Comparison of ENCODE assay signal across 12 cellular contexts in genomic region chr9:899440-900184, GRCh38. TPM values are rescaled to one million over a fixed set of nuclear protein-coding genes. Genes with fewer than 3 reads are reported as not detected.
DNase-seq lines count a peak whose midpoint lies in the region; ATAC-seq, FAIRE-seq and TF ChIP-seq lines count a peak whose summit lies in the region.
"Had no signal": no experiment of that assay in that cellular context is flagged by ENCODE, and none has a peak within 500 bp of the region (broad histone marks: within the 10 kb centered on the region; RNA-seq: fewer than 3 reads in every experiment).

No MANE protein-coding gene starts in this region.

- H3K9ac ChIP-seq in HepG2 (ENCODE audit: insufficient read depth, low read depth, low read length): no peak overlapping the region
- H3K9ac ChIP-seq: KMS-11 had no signal

- H3K27ac ChIP-seq in right lobe of liver (no peak overlapping the region), HepG2 (ENCODE audit: extremely low read length, insufficient read depth, low read length) (no peak overlapping the region)
- H3K27ac ChIP-seq: KMS-11 had no signal

- no peak for TF ChIP-seq EP300 in HepG2 (IDR thresholded peaks at IDR 0.05; ENCODE audit: low read depth in 2 of 2, low read length in 2 of 2)
- no peak for TF ChIP-seq EP300 in HepG2 (CRISPR knock-in tag; IDR thresholded peaks at IDR 0.05; ENCODE audit: borderline replicate concordance)

- H2AFZ ChIP-seq in HepG2 (ENCODE audit: low read length): no peak overlapping the region

- WGBS in right lobe of liver (ENCODE audit: insufficient coverage, low coverage, low lambda C conversion rate, missing lambda C conversion rate): 31% methylated on average over 12 of the region's 12 CpGs
- WGBS in HepG2 (ENCODE audit: low lambda C conversion rate): 21% methylated on average over 12 of the region's 12 CpGs

- H3K9me3 ChIP-seq in right lobe of liver (no peaks in the 10 kb centered on the region), HepG2 (ENCODE audit: low read length) (no peaks in the 10 kb centered on the region)

- no peak for DNase-seq in right lobe of liver
- DNase-seq in HepG2 (ENCODE audit: low spot score): no peak
- peak; percentile 60 for DNase-seq in NCI-H748 (lab: John Stamatoyannopoulos, UW; ENCODE audit: unreplicated experiment)
- DNase-seq in hippocampal formation (lab: John Stamatoyannopoulos, UW): peak; percentile 2 to 25
- DNase-seq in NCI-H345 treated with DMSO at 0.1 percent for 48 hours (lab: John Stamatoyannopoulos, UW; ENCODE audit: unreplicated experiment): no peak
- DNase-seq in NCI-H2227 (lab: John Stamatoyannopoulos, UW; ENCODE audit: unreplicated experiment): no peak
- no peak for DNase-seq in NCI-H146 treated with DMSO at 0.1 percent for 48 hours (lab: John Stamatoyannopoulos, UW; ENCODE audit: unreplicated experiment)
- DNase-seq: erythroblast, HCEC 1CT had no signal

- no peaks in the 10 kb centered on the region for H3K36me3 ChIP-seq in right lobe of liver
- H3K36me3 ChIP-seq in HepG2 (replicated peaks in 1 of 2; ENCODE audit: control insufficient read depth in 1 of 2, insufficient read depth in 2 of 2, low read length in 2 of 2): no peaks in the 10 kb centered on the region

- H3K27me3 ChIP-seq in right lobe of liver (no peaks in the 10 kb centered on the region), HepG2 (ENCODE audit: control insufficient read depth in 1 of 2, insufficient read depth in 2 of 2, low read length in 2 of 2) (peaks cover 0 to 8% of the 10 kb centered on the region in 2 experiments; a peak in 3 of 5 replicates)

- BruUV-seq in HepG2 (replicated peaks; lab: Mats Ljungman, UMichigan): no TSS peak

- no peak for FAIRE-seq in HepG2 (lab: Jason Lieb, UNC)

- H3K4me3 ChIP-seq in right lobe of liver (no peak overlapping the region), HepG2 (replicated peaks in 1 of 3; ENCODE audit: insufficient read depth in 1 of 3, low read depth in 2 of 3, low read length in 3 of 3) (no peak overlapping the region)

- H4K20me1 ChIP-seq in HepG2 (ENCODE audit: insufficient read depth, low read length): no peaks in the 10 kb centered on the region

- no peak overlapping the region for H3K4me2 ChIP-seq in HepG2 (ENCODE audit: low read depth, low read length)
- H3K4me2 ChIP-seq: KMS-11 had no signal

- POLR2A ChIA-PET in HepG2 (lab: Yijun Ruan, JAX): no interaction called here

- intact Hi-C loops in right lobe of liver (cut with DNase I): no loop called here
- intact Hi-C loops in HepG2 (cut with micrococcal nuclease; ENCODE audit: unreplicated experiment): no loop called here

- ATAC-seq in right lobe of liver: peak; percentile 23 to 64 (median 42)
- no peak for ATAC-seq in HepG2
- ATAC-seq in HG02610 (IDR thresholded peaks at IDR 0.05; ENCODE audit: unreplicated experiment): no peak

- no peak for TF ChIP-seq POLR2A in right lobe of liver (IDR thresholded peaks at IDR 0.05)
- no peak for TF ChIP-seq POLR2A in HepG2 (IDR thresholded peaks at IDR 0.05; ENCODE audit: insufficient read depth in 1 of 2, low read depth in 2 of 2, low read length in 2 of 2)

- in situ Hi-C loops in HepG2 (cut with HindIII; ENCODE audit: extremely low pct_ligation_motif_present, low pct_unique_long_range_greater_than_20kb): no loop called here

- no peak for TF ChIP-seq CTCF in right lobe of liver (IDR thresholded peaks at IDR 0.05)
- no peak for TF ChIP-seq CTCF in HepG2 (CRISPR knock-in tag; IDR thresholded peaks at IDR 0.05)

- CTCF ChIA-PET in HepG2 (lab: Yijun Ruan, JAX; ENCODE audit: low intra/inter-chr PET ratio, low total read pairs): no interaction called here

- TF ChIP-seq RAD21 in HepG2 (CRISPR knock-in tag; IDR thresholded peaks at IDR 0.05): no peak

- no peaks in the 10 kb centered on the region for H3K79me2 ChIP-seq in HepG2 (ENCODE audit: insufficient read depth, low read length)

- H3K4me1 ChIP-seq in right lobe of liver (no peaks in the 10 kb centered on the region), HepG2 (ENCODE audit: insufficient read depth, low read length) (no peaks in the 10 kb centered on the region)

TF ChIP-seq in HepG2, 621 proteins besides CTCF, POLR2A, EP300 and RAD21:
- TF ChIP-seq NPAS2 (CRISPR knock-in tag; IDR thresholded peaks at IDR 0.05; ENCODE audit: borderline replicate concordance) (no peak), ARID3A (IDR thresholded peaks at IDR 0.05; ENCODE audit: low read depth, low read length) (no peak), ZNF775 (CRISPR knock-in tag; IDR thresholded peaks at IDR 0.05; ENCODE audit: borderline replicate concordance) (no peak), EEA1 (CRISPR knock-in tag; IDR thresholded peaks at IDR 0.05; ENCODE audit: borderline replicate concordance) (no peak), ZBTB2 (CRISPR knock-in tag; IDR thresholded peaks at IDR 0.05; ENCODE audit: low read depth) (no peak), ZBTB37 (CRISPR knock-in tag; IDR thresholded peaks at IDR 0.05) (no peak), ARNTL (CRISPR knock-in tag; IDR thresholded peaks at IDR 0.05) (no peak)

RNA-seq across cellular contexts. Expression of gene DMRT1, which starts 58.1 kb away (rescaled TPM):
- total RNA-seq in right lobe of liver (not detected), HepG2 (2016; rRNA removed; fragmentation: Illumina TruSeq; extraction: Trizol) (not detected in 2 replicates)
- not detected in 2 replicates for total RNA-seq in HepG2 (2016; cell fraction: cytosol; rRNA removed; fragmentation: Illumina TruSeq; extraction: Trizol; ENCODE audit: low read depth)
- not detected in 2 replicates for total RNA-seq in HepG2 (2016; cell fraction: insoluble cytoplasmic fraction; rRNA removed; fragmentation: Illumina TruSeq; extraction: Trizol)
- total RNA-seq in HepG2 (2016; cell fraction: membrane; rRNA removed; fragmentation: Illumina TruSeq; extraction: Trizol): not detected in 2 replicates
- not detected in 2 replicates for total RNA-seq in HepG2 (2016; cell fraction: nucleus; rRNA removed; fragmentation: Illumina TruSeq; extraction: Trizol)
- polyA plus RNA-seq in HepG2 (2011; rRNA removed): not detected in 2 replicates
- polyA plus RNA-seq in HepG2 (2011; cell fraction: cytosol; rRNA removed): not detected in 2 replicates
- not detected in 2 replicates for polyA plus RNA-seq in HepG2 (2011; cell fraction: nucleus; rRNA removed)
- not detected in 2 replicates for polyA plus RNA-seq in HepG2 (2012)
- polyA plus RNA-seq in HepG2 (2016; cell fraction: cytosol; fragmentation: Illumina TruSeq; extraction: Trizol; ENCODE audit: low read depth): not detected in 2 replicates
- not detected in 2 replicates for polyA plus RNA-seq in HepG2 (2016; cell fraction: insoluble cytoplasmic fraction; fragmentation: Illumina TruSeq; extraction: Trizol; ENCODE audit: low read depth)
- polyA plus RNA-seq in HepG2 (2016; cell fraction: membrane; fragmentation: Illumina TruSeq; extraction: Trizol; ENCODE audit: low read depth): not detected in 2 replicates
- polyA plus RNA-seq in HepG2 (2016; cell fraction: nucleus; fragmentation: Illumina TruSeq; extraction: Trizol; ENCODE audit: insufficient read depth, low read depth): not detected in 2 replicates
- polyA minus RNA-seq in HepG2 (2011; rRNA and poly(A)+ RNA removed; ENCODE audit: low replicate concordance): not detected in 2 replicates
- polyA minus RNA-seq in HepG2 (2011; cell fraction: cytosol; rRNA and poly(A)+ RNA removed): not detected in 2 replicates
- polyA minus RNA-seq in HepG2 (2011; cell fraction: nucleus; rRNA and poly(A)+ RNA removed): not detected in 2 replicates
- total RNA-seq: RPMI7951 had no signal

Comparison
In these comparisons a context has a peak if more than half of its experiments do, and no peak if none do; other contexts are left out.
1. ATAC-seq: peak in right lobe of liver (4 of 4); none in HepG2 (single experiment) and HG02610 (single experiment).
2. DNase-seq: peak in NCI-H748 (single experiment) and hippocampal formation (2 of 2); none in right lobe of liver (0 of 3), HepG2 (single experiment), NCI-H345 treated with DMSO at 0.1 percent for 48 hours (single experiment), NCI-H2227 (single experiment) and NCI-H146 treated with DMSO at 0.1 percent for 48 hours (single experiment).